In the genomic region with DNA sequence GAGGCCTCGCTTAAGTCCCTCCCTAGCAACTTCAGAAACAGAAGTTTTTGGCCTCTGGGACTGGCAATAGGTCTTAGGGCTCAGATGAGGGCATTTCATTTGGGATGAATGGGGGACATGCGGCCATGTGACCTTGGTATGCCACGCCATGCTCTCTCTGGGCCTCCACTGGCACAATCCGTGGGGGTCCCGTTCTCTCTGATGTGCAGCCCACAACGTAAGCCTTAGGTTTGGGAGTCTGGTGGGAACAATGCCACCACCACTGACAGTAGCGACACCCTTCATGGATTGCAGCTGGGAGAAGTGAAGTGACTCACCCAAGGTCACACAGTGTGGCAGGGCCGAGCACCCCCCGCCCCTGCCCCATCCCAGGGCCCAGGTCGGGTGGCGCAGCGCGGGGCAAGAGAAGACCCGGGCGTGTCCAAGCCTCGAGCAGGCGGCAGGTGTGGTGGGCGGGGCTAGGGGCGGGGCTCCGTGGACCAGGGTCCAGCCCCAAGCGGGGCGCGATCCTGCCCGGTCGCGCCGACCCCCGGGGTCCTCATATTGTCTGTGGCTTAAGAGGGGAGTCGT, we compare ENCODE assay signal across 8 cellular contexts. TPM values are rescaled to one million over a fixed set of nuclear protein-coding genes. Genes with fewer than 3 reads are reported as not detected.
DNase-seq lines count a peak whose midpoint lies in the region; ATAC-seq and TF ChIP-seq lines count a peak whose summit lies in the region.

No MANE protein-coding gene starts in this region.

- H3K27ac Mint-ChIP-seq in mesothelial cell of epicardium (peak overlapping the region; percentile 43), type B pancreatic cell (peak overlapping the region; percentile 79)

- POLR2A ChIA-PET in RWPE1 (lab: Yijun Ruan, JAX; ENCODE audit: low non-redundant PET) = interaction anchor here (0.5 kb wide), 1 partner anchor 991 kb away, joined by 5 read pairs; no protein-coding TSS in a partner anchor

- peak overlapping the region; percentile 95 for H3K27ac ChIP-seq in RWPE1
- H3K27ac ChIP-seq in breast epithelium = peak overlapping the region; percentile 99 to 100

- H3K9me3 Mint-ChIP-seq in mesothelial cell of epicardium (no peaks in the 10 kb centered on the region), type B pancreatic cell (no peaks in the 10 kb centered on the region)

- H3K27me3 Mint-ChIP-seq in mesothelial cell of epicardium (ENCODE audit: low read depth) (no peaks in the 10 kb centered on the region), type B pancreatic cell (peaks cover 6% of the 10 kb centered on the region)

- peaks cover 27% of the 10 kb centered on the region; the same call in 1 of the 2 replicates for H3K4me1 ChIP-seq in ES-I3 (ENCODE audit: insufficient read depth, low read length)
- peaks cover 0 to 6% of the 10 kb centered on the region in 2 donors for H3K4me1 ChIP-seq in breast epithelium

- ATAC-seq in GM21717 (IDR thresholded peaks at IDR 0.05; ENCODE audit: unreplicated experiment) (no peak), GM19452 (IDR thresholded peaks at IDR 0.05; ENCODE audit: unreplicated experiment) (no peak)

- no peak for TF ChIP-seq CTCF in RWPE1 (conservative IDR thresholded peaks at IDR 0.05; ENCODE audit: low read depth)
- no peak for TF ChIP-seq CTCF in breast epithelium (IDR thresholded peaks at IDR 0.05)
- no peak for TF ChIP-seq CTCF in mesothelial cell of epicardium (IDR thresholded peaks at IDR 0.05; ENCODE audit: unreplicated experiment)
- TF ChIP-seq CTCF in type B pancreatic cell (conservative IDR thresholded peaks at IDR 0.05) = no peak

- no peaks in the 10 kb centered on the region for H3K27me3 ChIP-seq in breast epithelium

- H3K9me3 ChIP-seq in ES-I3 (ENCODE audit: control insufficient read depth, insufficient read depth, low read length) = no peaks in the 10 kb centered on the region
- H3K9me3 ChIP-seq in breast epithelium = no peaks in the 10 kb centered on the region

- peak overlapping the region; percentile 87 to 95 (median 89) for H3K4me3 ChIP-seq in breast epithelium

- peak overlapping the region; percentile 97; the same call in 1 of the 2 replicates for H3K9ac ChIP-seq in ES-I3 (ENCODE audit: low read depth, low read length)

- H3K4me1 Mint-ChIP-seq in mesothelial cell of epicardium (peaks cover 21% of the 10 kb centered on the region), type B pancreatic cell (ENCODE audit: unreplicated experiment) (peaks cover 12% of the 10 kb centered on the region)

- DNase-seq in RWPE1 (ENCODE audit: low spot score) (peak; percentile 57), breast epithelium (ENCODE audit: low spot score in 2 of 2) (peak in 1 of 2 donors; percentile 53), mesothelial cell of epicardium (ENCODE audit: low spot score in 2 of 2, unreplicated experiment in 2 of 2) (no peak), type B pancreatic cell (ENCODE audit: extremely low spot score, unreplicated experiment) (no peak), GM03348 (ENCODE audit: low spot score) (no peak)

- H3K4me3 Mint-ChIP-seq in mesothelial cell of epicardium (peak overlapping the region; percentile 57), type B pancreatic cell (peak overlapping the region; percentile 66)

- intact Hi-C loops in breast epithelium (cut with DNase I; ENCODE audit: low total_unique reads) = loop anchor here (5.0 kb wide), 1 partner anchor 388 kb away; no protein-coding TSS in a partner anchor

- H3K36me3 ChIP-seq in ES-I3 (ENCODE audit: insufficient read depth, low read length) = no peaks in the 10 kb centered on the region
- H3K36me3 ChIP-seq in breast epithelium = no peaks in the 10 kb centered on the region

- no peak for TF ChIP-seq POLR2A in breast epithelium (IDR thresholded peaks at IDR 0.05)

- CTCF ChIA-PET in RWPE1 (lab: Yijun Ruan, JAX) = interaction anchor here (0.6 to 3.8 kb wide), 8 partner anchors 10 to 742 kb away, joined by 3 to 42 read pairs (median 4); no protein-coding TSS in a partner anchor

- no peaks in the 10 kb centered on the region for H3K36me3 Mint-ChIP-seq in mesothelial cell of epicardium
- no peaks in the 10 kb centered on the region for H3K36me3 Mint-ChIP-seq in type B pancreatic cell

RNA-seq across cellular contexts. Expression of a gene that starts 0.9 kb away (rescaled TPM):
- total RNA-seq in breast epithelium (100 to 1,000 TPM; 137 to 177 (median 149) TPM), mesothelial cell of epicardium (23.1 to 26.0 TPM (median 25.6 TPM) in 3 replicates), type B pancreatic cell (ENCODE audit: low replicate concordance) (23.0 and 54.1 TPM in 2 replicates)

RNA-seq across cellular contexts. Expression of a gene that starts 36.2 kb away (rescaled TPM):
- total RNA-seq in breast epithelium = 10 to 100 TPM; 12.9 to 29.4 (median 18.0) TPM
- total RNA-seq in mesothelial cell of epicardium = 30.3 to 32.3 TPM (median 30.3 TPM) in 3 replicates
- total RNA-seq in type B pancreatic cell (ENCODE audit: low replicate concordance) = 29.9 and 42.9 TPM in 2 replicates
